8 cellular contexts compared by ENCODE assay signal in the genomic region with DNA sequence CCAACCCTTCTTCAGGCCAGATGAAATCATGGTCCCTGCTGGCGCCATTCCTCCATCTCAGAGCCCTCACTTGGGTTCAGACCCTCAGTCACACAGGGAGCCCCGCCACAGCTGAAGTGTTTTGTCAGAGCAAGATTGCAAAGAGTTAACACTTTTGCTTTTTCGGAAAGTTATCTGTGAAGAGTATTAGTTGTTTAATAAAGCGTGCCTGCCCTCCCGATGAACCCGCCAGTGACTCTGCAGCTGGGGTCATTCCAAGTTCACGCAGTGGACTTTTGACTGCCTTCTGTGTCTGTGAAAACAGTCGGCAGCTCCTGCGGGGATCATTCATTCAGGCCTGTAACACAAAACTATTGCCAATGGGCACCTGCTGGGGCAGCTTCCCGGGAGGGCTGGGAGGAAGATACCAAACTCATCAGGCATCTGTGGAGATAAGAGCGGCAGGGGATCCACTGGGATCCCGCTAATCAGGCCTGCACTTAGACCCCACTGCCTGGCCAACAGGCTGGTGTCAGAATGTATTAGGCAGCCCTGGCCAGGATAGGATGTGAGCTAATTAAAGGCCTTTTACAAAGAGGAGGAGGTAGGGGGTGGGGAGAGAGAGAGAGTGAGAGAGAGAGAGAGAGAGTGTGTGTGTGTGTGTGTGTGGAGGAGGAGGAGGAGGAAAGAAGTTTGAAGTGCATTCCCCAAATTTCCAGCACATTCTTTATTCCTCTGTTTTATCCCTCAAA.
DNase-seq lines count a peak whose midpoint lies in the region; ATAC-seq and TF ChIP-seq lines count a peak whose summit lies in the region.

No MANE protein-coding gene starts in this region.

- no peaks in the 10 kb centered on the region for H3K27me3 Mint-ChIP-seq in activated CD4-positive, alpha-beta memory T cell treated with anti-CD3 and anti-CD28 coated beads for 36 hours

- H3K4me1 ChIP-seq in left ventricle myocardium inferior (peaks cover 89% of the 10 kb centered on the region), gastrocnemius medialis (peaks cover 36 to 58% of the 10 kb centered on the region in 2 donors)

- H3K4me3 ChIP-seq in left ventricle myocardium inferior = peak overlapping the region; percentile 8
- no peak overlapping the region for H3K4me3 ChIP-seq in gastrocnemius medialis

- no peak for TF ChIP-seq POLR2A in gastrocnemius medialis (IDR thresholded peaks at IDR 0.05)

- H3K4me3 Mint-ChIP-seq in activated CD4-positive, alpha-beta memory T cell treated with anti-CD3 and anti-CD28 coated beads for 36 hours = no peak overlapping the region

- intact Hi-C loops in activated CD4-positive, alpha-beta memory T cell treated with anti-CD3 and anti-CD28 coated beads for 36 hours (cut with micrococcal nuclease) = loop anchor here (1.0 to 2.0 kb wide), 4 partner anchors 47 to 186 kb away; no protein-coding TSS in a partner anchor
- intact Hi-C loops in left ventricle myocardium inferior (cut with micrococcal nuclease) (no loop called here), gastrocnemius medialis (cut with DNase I; ENCODE audit: low total_unique reads) (no loop called here)

- H3K27ac ChIP-seq in left ventricle myocardium inferior (replicated peaks) (peak overlapping the region; percentile 84), gastrocnemius medialis (peak overlapping the region; percentile 69 to 86 (median 76))

- H3K4me1 Mint-ChIP-seq in activated CD4-positive, alpha-beta memory T cell treated with anti-CD3 and anti-CD28 coated beads for 36 hours (ENCODE audit: low read depth) = peaks cover 55% of the 10 kb centered on the region

- POLR2A ChIA-PET in HEK293T (lab: Yijun Ruan, JAX) = interaction anchor here (1.0 kb wide), 1 partner anchor 218 kb away, joined by 3 read pairs; no protein-coding TSS in a partner anchor
- POLR2A ChIA-PET in activated CD4-positive, alpha-beta memory T cell treated with anti-CD3 and anti-CD28 coated beads for 36 hours (lab: Charles Lee) = interaction anchor here (0.7 to 3.6 kb wide), 13 partner anchors 9 to 185 kb away, joined by 3 to 37 read pairs (median 4); no protein-coding TSS in a partner anchor

- H3K27ac Mint-ChIP-seq in activated CD4-positive, alpha-beta memory T cell treated with anti-CD3 and anti-CD28 coated beads for 36 hours = peak overlapping the region; percentile 83

- CTCF ChIA-PET in HEK293T (lab: Yijun Ruan, JAX) = no interaction called here
- CTCF ChIA-PET in activated CD4-positive, alpha-beta memory T cell treated with anti-CD3 and anti-CD28 coated beads for 36 hours (lab: Charles Lee) = interaction anchor here (0.8 to 6.8 kb wide), 7 partner anchors 16 to 186 kb away, joined by 3 to 40 read pairs (median 5); a partner anchor contains a TSS

- H3K9me3 Mint-ChIP-seq in activated CD4-positive, alpha-beta memory T cell treated with anti-CD3 and anti-CD28 coated beads for 36 hours = peaks cover 10% of the 10 kb centered on the region

- peaks cover 31% of the 10 kb centered on the region for H3K36me3 ChIP-seq in left ventricle myocardium inferior
- H3K36me3 ChIP-seq in gastrocnemius medialis = no peaks in the 10 kb centered on the region

- H3K27me3 ChIP-seq in left ventricle myocardium inferior (ENCODE audit: low read depth) (no peaks in the 10 kb centered on the region), gastrocnemius medialis (no peaks in the 10 kb centered on the region)

- TF ChIP-seq CTCF in left ventricle myocardium inferior (IDR thresholded peaks at IDR 0.05; ENCODE audit: borderline replicate concordance) (no peak), gastrocnemius medialis (IDR thresholded peaks at IDR 0.05 in 4 of 5, conservative IDR thresholded peaks at IDR 0.05 in 1 of 5) (no peak)

- H3K36me3 Mint-ChIP-seq in activated CD4-positive, alpha-beta memory T cell treated with anti-CD3 and anti-CD28 coated beads for 36 hours = peaks cover 10% of the 10 kb centered on the region

- H3K9me3 ChIP-seq in left ventricle myocardium inferior (replicated peaks) (no peaks in the 10 kb centered on the region), gastrocnemius medialis (no peaks in the 10 kb centered on the region)

- DNase-seq in HEK293T (ENCODE audit: extremely low spot score) (peak; percentile 52), left ventricle myocardium inferior (peak; percentile 61), gastrocnemius medialis (peak in 1 of 2 donors; percentile 61), HUDEP-2 (lab: John Stamatoyannopoulos, UW; ENCODE audit: unreplicated experiment in 76 of 76) (no peak)
- no peak for DNase-seq in activated CD4-positive, alpha-beta memory T cell treated with anti-CD3 and anti-CD28 coated beads for 36 hours
- no peak for DNase-seq in NK-92 treated with Interleukin-12 subunit alpha and Interleukin-12 subunit beta, amount 100 ng/mL, for 24 hours (lab: John Stamatoyannopoulos, UW)

- in situ Hi-C loops in gastrocnemius medialis (cut with MboI; ENCODE audit: low sequenced_read_pairs in 4 of 4) = no loop called here

- ATAC-seq in gastrocnemius medialis (peak; percentile 51 to 65), HG03045 (IDR thresholded peaks at IDR 0.05; ENCODE audit: unreplicated experiment) (no peak), GM18498 (IDR thresholded peaks at IDR 0.05; ENCODE audit: unreplicated experiment) (no peak)

TF ChIP-seq in HEK293T, 16 proteins besides CTCF, POLR2A, EP300 and RAD21:
- TF ChIP-seq FOXK2 (IDR thresholded peaks at IDR 0.05) (no peak), CTBP1 (IDR thresholded peaks at IDR 0.05; ENCODE audit: borderline replicate concordance) (peak; percentile 81), SP1 (IDR thresholded peaks at IDR 0.05) (no peak), HDGF (IDR thresholded peaks at IDR 0.05; ENCODE audit: borderline replicate concordance) (no peak), BHLHE40 (IDR thresholded peaks at IDR 0.05; ENCODE audit: borderline replicate concordance) (no peak), LEF1 (IDR thresholded peaks at IDR 0.05; ENCODE audit: borderline replicate concordance) (no peak)
TF ChIP-seq in HEK293T: peak in this region for 1.

Comparison
In these comparisons a context has a peak if more than half of its experiments do, and no peak if none do; other contexts are left out.
1. DNase-seq: peak in HEK293T (single experiment) and left ventricle myocardium inferior (single experiment); none in activated CD4-positive, alpha-beta memory T cell treated with anti-CD3 and anti-CD28 coated beads for 36 hours (single experiment), HUDEP-2 (0 of 76) and NK-92 treated with Interleukin-12 subunit alpha and Interleukin-12 subunit beta, amount 100 ng/mL, for 24 hours (single experiment).
2. ATAC-seq: peak in gastrocnemius medialis (2 of 2); none in HG03045 (single experiment) and GM18498 (single experiment).